ENCODE assay signal across 20 cellular contexts in genomic region chr4:140740422-140740821, GRCh38. TPM values are rescaled to one million over a fixed set of nuclear protein-coding genes. Genes with fewer than 3 reads are reported as not detected.
"Had no signal": no experiment of that assay in that cellular context is flagged by ENCODE, and none has a peak within 500 bp of the region (broad histone marks: within the 10 kb centered on the region; RNA-seq: fewer than 3 reads in every experiment).

No MANE protein-coding gene starts in this region.

- H3K9me3 ChIP-seq: heart right ventricle, mucosa of descending colon, psoas muscle, stomach, vagina had no signal

- H3K9me3 Mint-ChIP-seq: activated CD4-positive, alpha-beta memory T cell treated with anti-CD3 and anti-CD28 coated beads for 36 hours; activated naive CD8-positive, alpha-beta T cell treated with anti-CD3 and anti-CD28 coated beads, Interleukin-2, amount 10 ng/mL, durations not matched to agents 7 days and 5 days; activated T-cell treated with anti-CD3 and anti-CD28 coated beads, Interleukin-2, amount 50 U/mL, for 72 hours; natural killer cell; T-helper 2 cell treated with Interferon-gamma antibody and Interleukin-4, amounts not matched to agents 5 μg/mL and 100 μg/mL, for 36 hours had no signal

- ATAC-seq: activated T-cell treated with anti-CD3 and anti-CD28 coated beads, Interleukin-2, amount 50 U/mL, for 72 hours; heart right ventricle; left ventricle myocardium superior; mucosa of descending colon; natural killer cell; psoas muscle had no signal

- H3K36me3 Mint-ChIP-seq: activated CD4-positive, alpha-beta memory T cell treated with anti-CD3 and anti-CD28 coated beads for 36 hours; activated naive CD8-positive, alpha-beta T cell treated with anti-CD3 and anti-CD28 coated beads, Interleukin-2, amount 10 ng/mL, durations not matched to agents 7 days and 5 days; natural killer cell had no signal

- H3K4me3 ChIP-seq: heart right ventricle, mucosa of descending colon, psoas muscle, stomach, vagina had no signal

- H3K27ac Mint-ChIP-seq: activated CD4-positive, alpha-beta memory T cell treated with anti-CD3 and anti-CD28 coated beads for 36 hours; activated naive CD8-positive, alpha-beta T cell treated with anti-CD3 and anti-CD28 coated beads, Interleukin-2, amount 10 ng/mL, durations not matched to agents 7 days and 5 days; activated T-cell treated with anti-CD3 and anti-CD28 coated beads, Interleukin-2, amount 50 U/mL, for 72 hours; natural killer cell; T-helper 2 cell treated with Interferon-gamma antibody and Interleukin-4, amounts not matched to agents 5 μg/mL and 100 μg/mL, for 36 hours had no signal

- DNase-seq: activated CD4-positive, alpha-beta memory T cell treated with anti-CD3 and anti-CD28 coated beads for 36 hours; activated CD4-positive, CD25-positive, alpha-beta regulatory T cell treated with anti-CD3 and anti-CD28 coated beads, Interleukin-2, amount 50 U/mL, for 72 hours; activated gamma-delta T cell treated with Interleukin-2 at 50 U/mL for 16 hours; activated naive CD8-positive, alpha-beta T cell treated with anti-CD3 and anti-CD28 coated beads, Interleukin-2, amount 10 ng/mL, durations not matched to agents 7 days and 5 days; activated T-cell treated with anti-CD3 and anti-CD28 coated beads, Interleukin-2, amount 50 U/mL, for 72 hours; anterior cingulate cortex; foreskin melanocyte; heart right ventricle; islet precursor cell; left ventricle myocardium superior; mucosa of descending colon; natural killer cell; occipital lobe; psoas muscle; stimulated activated CD4-positive, alpha-beta T cell treated with anti-CD3 and anti-CD28 coated beads, Interleukin-4, amount 100 ng/mL, for 1 hour; stimulated activated CD8-positive, alpha-beta memory T cell treated with anti-CD3 and anti-CD28 coated beads, Interleukin-4, amount 100 ng/mL, for 48 hours; stomach; SW 1271 had no signal

- H3K4me1 ChIP-seq: psoas muscle had no signal

- H3K27ac ChIP-seq: heart right ventricle, psoas muscle, vagina had no signal

- H3K4me3 Mint-ChIP-seq: activated CD4-positive, alpha-beta memory T cell treated with anti-CD3 and anti-CD28 coated beads for 36 hours; activated naive CD8-positive, alpha-beta T cell treated with anti-CD3 and anti-CD28 coated beads, Interleukin-2, amount 10 ng/mL, durations not matched to agents 7 days and 5 days; activated T-cell treated with anti-CD3 and anti-CD28 coated beads, Interleukin-2, amount 50 U/mL, for 72 hours; natural killer cell; T-helper 2 cell treated with Interferon-gamma antibody and Interleukin-4, amounts not matched to agents 5 μg/mL and 100 μg/mL, for 36 hours had no signal

- H3K4me1 Mint-ChIP-seq: activated naive CD8-positive, alpha-beta T cell treated with anti-CD3 and anti-CD28 coated beads, Interleukin-2, amount 10 ng/mL, durations not matched to agents 7 days and 5 days; natural killer cell had no signal

- H3K27me3 ChIP-seq: heart right ventricle, stomach, vagina had no signal

- H3K36me3 ChIP-seq: heart right ventricle, stomach, vagina had no signal

RNA-seq across cellular contexts. Expression of gene TBC1D9, which starts 15.8 kb away (rescaled TPM):
- total RNA-seq: activated T-cell treated with anti-CD3 and anti-CD28 coated beads, Interleukin-2, amount 50 U/mL, for 72 hours had no signal
